18 cellular contexts compared by ENCODE assay signal in genomic region chr2:178819147-178819875, GRCh38. TPM values are rescaled to one million over a fixed set of nuclear protein-coding genes. Genes with fewer than 3 reads are reported as not detected.
DNase-seq lines count a peak whose midpoint lies in the region; ATAC-seq and TF ChIP-seq lines count a peak whose summit lies in the region.
"Had no signal": no experiment of that assay in that cellular context is flagged by ENCODE, and none has a peak within 500 bp of the region (broad histone marks: within the 10 kb centered on the region; RNA-seq: fewer than 3 reads in every experiment).

No MANE protein-coding gene starts in this region.

- H2AFZ ChIP-seq in OCI-LY1 (ENCODE audit: low read length) (no peak overlapping the region), GM23338 (no peak overlapping the region)

- H3K79me2 ChIP-seq in OCI-LY1 (ENCODE audit: insufficient read depth, low read length): no peaks in the 10 kb centered on the region
- H3K79me2 ChIP-seq in GM23338 (replicated peaks; ENCODE audit: insufficient read depth): no peaks in the 10 kb centered on the region

- no peaks in the 10 kb centered on the region for H3K9me3 Mint-ChIP-seq in GM23338
- H3K9me3 Mint-ChIP-seq: nephron had no signal

- H4K20me1 ChIP-seq in OCI-LY1 (ENCODE audit: insufficient read depth, low read length) (no peaks in the 10 kb centered on the region), GM23338 (replicated peaks; ENCODE audit: insufficient read depth) (no peaks in the 10 kb centered on the region)

- no peak overlapping the region for H3K27ac Mint-ChIP-seq in GM23338
- H3K27ac Mint-ChIP-seq: nephron had no signal

- H3F3A ChIP-seq in OCI-LY1 (ENCODE audit: insufficient read depth, low read length) (no peaks in the 10 kb centered on the region), GM23338 (replicated peaks; ENCODE audit: low read depth) (no peaks in the 10 kb centered on the region)

- H3K36me3 Mint-ChIP-seq in GM23338 (ENCODE audit: low read depth): no peaks in the 10 kb centered on the region

- H3K27me3 ChIP-seq in OCI-LY1 (ENCODE audit: insufficient read depth, low read length) (no peaks in the 10 kb centered on the region), right atrium auricular region (no peaks in the 10 kb centered on the region), GM23338 (ENCODE audit: insufficient read depth) (no peaks in the 10 kb centered on the region)
- H3K27me3 ChIP-seq: colonic mucosa, sigmoid colon had no signal

- H3K4me1 Mint-ChIP-seq in GM23338: peaks cover 2% of the 10 kb centered on the region; the same call in 1 of the 3 replicates

- H3K4me2 ChIP-seq in OCI-LY1 (ENCODE audit: low read length): peak overlapping the region; percentile 58; the same call in 1 of the 2 replicates
- H3K4me2 ChIP-seq in GM23338: no peak overlapping the region

- H3K9me2 ChIP-seq in OCI-LY1 (ENCODE audit: low read depth, low read length): no peaks in the 10 kb centered on the region
- H3K9me2 ChIP-seq in GM23338 (ENCODE audit: insufficient read depth): no peaks in the 10 kb centered on the region

- H3K4me3 ChIP-seq in GM12864 (ENCODE audit: low read depth, low read length) (no peak overlapping the region), OCI-LY1 (ENCODE audit: low read depth, low read length, poor library complexity, severe bottlenecking) (no peak overlapping the region), right atrium auricular region (peak overlapping the region in 1 of 2 donors; percentile 15), GM23338 (no peak overlapping the region)
- H3K4me3 ChIP-seq: colonic mucosa, lower lobe of right lung, sigmoid colon had no signal

- no peak for DNase-seq in GM12864 (ENCODE audit: low read depth)
- no peak for DNase-seq in right atrium auricular region (ENCODE audit: low spot score)
- DNase-seq in activated CD4-positive, CD25-positive, alpha-beta regulatory T cell treated with anti-CD3 and anti-CD28 coated beads, Interleukin-2, amount 50 U/mL, for 72 hours: no peak
- DNase-seq in GM23338 (ENCODE audit: low spot score): no peak
- no peak for DNase-seq in activated naive CD4-positive, alpha-beta T cell treated with anti-CD3 and anti-CD28 coated beads, Interleukin-2, amount 50 U/mL, for 16 hours
- DNase-seq in NCI-H1417 treated with DMSO at 0.1 percent for 48 hours (lab: John Stamatoyannopoulos, UW): no peak
- DNase-seq: activated T-cell treated with anti-CD3 and anti-CD28 coated beads, Interleukin-2, amount 50 U/mL, for 48 hours; AML-193; amygdala; colonic mucosa; lower lobe of right lung; NCI-H2081 treated with DMSO at 0.1 percent for 48 hours; sigmoid colon; SW 1271 had no signal

- H3K9me3 ChIP-seq in OCI-LY1 (ENCODE audit: low read length) (no peaks in the 10 kb centered on the region), right atrium auricular region (no peaks in the 10 kb centered on the region)
- H3K9me3 ChIP-seq: colonic mucosa, lower lobe of right lung, sigmoid colon had no signal

- H3K4me1 ChIP-seq in OCI-LY1 (ENCODE audit: insufficient read depth, low read length, severe bottlenecking) (peaks cover 22% of the 10 kb centered on the region), right atrium auricular region (peaks cover 0 to 11% of the 10 kb centered on the region in 2 donors), GM23338 (ENCODE audit: insufficient read depth) (no peaks in the 10 kb centered on the region)
- H3K4me1 ChIP-seq: colonic mucosa, lower lobe of right lung, sigmoid colon had no signal

- H3K36me3 ChIP-seq in OCI-LY1 (ENCODE audit: insufficient read depth, low read length): no peaks in the 10 kb centered on the region
- no peaks in the 10 kb centered on the region for H3K36me3 ChIP-seq in right atrium auricular region
- no peaks in the 10 kb centered on the region for H3K36me3 ChIP-seq in GM23338 (ENCODE audit: insufficient read depth)
- H3K36me3 ChIP-seq: colonic mucosa, lower lobe of right lung, sigmoid colon had no signal

- peak overlapping the region; percentile 78 for H3K27ac ChIP-seq in OCI-LY1 (ENCODE audit: low read depth, low read length, poor library complexity, severe bottlenecking)
- H3K27ac ChIP-seq in right atrium auricular region: peak overlapping the region; percentile 57 to 85
- H3K27ac ChIP-seq in GM23338 (ENCODE audit: low read depth): no peak overlapping the region
- H3K27ac ChIP-seq: colonic mucosa, lower lobe of right lung, sigmoid colon had no signal

- peak; percentile 12 for TF ChIP-seq CTCF in GM12864 (IDR thresholded peaks at IDR 0.05; ENCODE audit: low read depth, low read length, missing control alignments)
- peak; percentile 48 for TF ChIP-seq CTCF in OCI-LY1 (IDR thresholded peaks at IDR 0.05; ENCODE audit: low read length)
- TF ChIP-seq CTCF in right atrium auricular region (IDR thresholded peaks at IDR 0.05): no peak
- 0 out of 4 replicates have a peak, but pooled peaks of 1 of the 2 experiments have one; percentile 6 for TF ChIP-seq CTCF in GM23338 (conservative IDR thresholded peaks at IDR 0.05; ENCODE audit: low read depth in 2 of 2)

- ATAC-seq in GM21723 (IDR thresholded peaks at IDR 0.05; ENCODE audit: unreplicated experiment): peak; percentile 38
- ATAC-seq in GM23338: no peak
- ATAC-seq: lower lobe of right lung had no signal

- peak overlapping the region; percentile 3 for H3K9ac ChIP-seq in OCI-LY1 (ENCODE audit: low read length)

- no peaks in the 10 kb centered on the region for H3K27me3 Mint-ChIP-seq in GM23338 (ENCODE audit: insufficient read depth, low read depth, poor library complexity)
- H3K27me3 Mint-ChIP-seq: activated CD4-positive, alpha-beta T cell treated with anti-CD3 and anti-CD28 coated beads for 36 hours had no signal

- H3K4me3 Mint-ChIP-seq in GM23338: no peak overlapping the region
- H3K4me3 Mint-ChIP-seq: nephron had no signal

TF ChIP-seq in GM23338, 12 proteins besides CTCF, POLR2A, EP300 and RAD21:
- TF ChIP-seq JUNB (IDR thresholded peaks at IDR 0.05; ENCODE audit: unreplicated experiment) (no peak), ETS1 (IDR thresholded peaks at IDR 0.05) (no peak), REST (IDR thresholded peaks at IDR 0.05; ENCODE audit: unreplicated experiment) (no peak), NANOG (IDR thresholded peaks at IDR 0.05; ENCODE audit: borderline replicate concordance) (no peak), EZH2phosphoT487 (IDR thresholded peaks at IDR 0.05; ENCODE audit: unreplicated experiment) (no peak), ZNF331 (CRISPR knock-in tag; IDR thresholded peaks at IDR 0.05; ENCODE audit: low read depth) (no peak), ZNF114 (CRISPR knock-in tag; IDR thresholded peaks at IDR 0.05) (no peak), STAT1 (IDR thresholded peaks at IDR 0.05; ENCODE audit: unreplicated experiment) (no peak), CREB1 (CRISPR knock-in tag; IDR thresholded peaks at IDR 0.05; ENCODE audit: low read depth) (no peak), POLR2AphosphoS5 (IDR thresholded peaks at IDR 0.05; ENCODE audit: low read depth) (no peak)

RNA-seq across cellular contexts. Expression of gene TTN, which starts 12.1 kb away (rescaled TPM):
- total RNA-seq in right atrium auricular region: 1,000 to 10,000 TPM; 1,330 to 3,257 TPM
- 8.3 and 12.5 TPM in 2 replicates for total RNA-seq in GM23338 (2014; rRNA removed; shearing (Covaris generic))
- 13.2 and 15.7 TPM in 2 replicates for polyA plus RNA-seq in GM23338 (2016; fragmentation: Nextera tagmentation; extraction: Ambion mirVana)

Comparison
In these comparisons a context has a peak if more than half of its experiments do, and no peak if none do; other contexts are left out.
1. CTCF ChIP-seq: peak in GM12864 (single experiment) and OCI-LY1 (single experiment); none in right atrium auricular region (0 of 2).
2. RNA of gene TTN, which starts 12.1 kb away (total RNA-seq): 1,330 to 3,257 TPM in right atrium auricular region; 8.3 to 12.5 TPM in GM23338; every median in the first group is over 10 times any median in the second.